9 cellular contexts compared by ENCODE assay signal in genomic region chr16:64910351-64910750, GRCh38.
DNase-seq lines count a peak whose midpoint lies in the region; ATAC-seq and TF ChIP-seq lines count a peak whose summit lies in the region.
"Had no signal": no experiment of that assay in that cellular context is flagged by ENCODE, and none has a peak within 500 bp of the region (broad histone marks: within the 10 kb centered on the region; RNA-seq: fewer than 3 reads in every experiment).

No MANE protein-coding gene starts in this region.

- H3K4me1 ChIP-seq in thyroid gland, result no peaks in the 10 kb centered on the region

- H3K27me3 Mint-ChIP-seq in chondrocyte (ENCODE audit: low read depth), result no peaks in the 10 kb centered on the region
- H3K27me3 Mint-ChIP-seq: B cell had no signal

- H3K9me3 ChIP-seq in thyroid gland, result no peaks in the 10 kb centered on the region

- TF ChIP-seq CTCF in chondrocyte (IDR thresholded peaks at IDR 0.05) (no peak), thyroid gland (IDR thresholded peaks at IDR 0.05) (no peak)

- no peaks in the 10 kb centered on the region for H3K9me3 Mint-ChIP-seq in chondrocyte (ENCODE audit: low read depth)

- H3K27ac Mint-ChIP-seq in chondrocyte (ENCODE audit: unreplicated experiment), result peak overlapping the region; percentile 93
- H3K27ac Mint-ChIP-seq: B cell had no signal

- no peaks in the 10 kb centered on the region for H3K27me3 ChIP-seq in thyroid gland

- no peaks in the 10 kb centered on the region for H3K36me3 ChIP-seq in thyroid gland

- intact Hi-C loops in thyroid gland (cut with DNase I), result no loop called here

- WGBS in thyroid gland, 2 donors, result 65% methylated on average over 6 of the region's 6 CpGs

- H3K4me3 ChIP-seq in thyroid gland (replicated peaks in 1 of 3), result no peak overlapping the region

- peaks cover 36% of the 10 kb centered on the region for H3K4me1 Mint-ChIP-seq in chondrocyte (ENCODE audit: low read depth)
- H3K4me1 Mint-ChIP-seq: B cell had no signal

- H3K27ac ChIP-seq in thyroid gland, result no peak overlapping the region

- peaks cover 1% of the 10 kb centered on the region for H3K36me3 Mint-ChIP-seq in chondrocyte (ENCODE audit: low read depth)

- no peak for TF ChIP-seq POLR2A in thyroid gland (IDR thresholded peaks at IDR 0.05)

- no peak for ATAC-seq in HG03354 (IDR thresholded peaks at IDR 0.05; ENCODE audit: poor library complexity, severe bottlenecking, unreplicated experiment)

- DNase-seq in A172 (ENCODE audit: low spot score), result peak; percentile 77
- peak; percentile 93 for DNase-seq in LHCN-M2 (ENCODE audit: low read depth)
- DNase-seq in chondrocyte (ENCODE audit: low spot score), result peak; percentile 83
- DNase-seq in medulla oblongata (ENCODE audit: extremely low spot score), result peak; percentile 6
- no peak for DNase-seq in thyroid gland
- DNase-seq in DMS114 treated with DMSO at 0.1 percent for 48 hours (lab: John Stamatoyannopoulos, UW; ENCODE audit: unreplicated experiment), result no peak
- no peak for DNase-seq in NCI-H1105 (lab: John Stamatoyannopoulos, UW)

- H3K4me3 Mint-ChIP-seq in chondrocyte (ENCODE audit: unreplicated experiment), result peak overlapping the region; percentile 46
- H3K4me3 Mint-ChIP-seq: B cell had no signal

Comparison
In these comparisons a context has a peak if more than half of its experiments do, and no peak if none do; other contexts are left out.
1. DNase-seq: peak in A172 (single experiment), LHCN-M2 (single experiment), chondrocyte (single experiment) and medulla oblongata (single experiment); none in thyroid gland (0 of 2), DMS114 treated with DMSO at 0.1 percent for 48 hours (single experiment) and NCI-H1105 (single experiment).